ENCODE assay signal across 17 cellular contexts in the genomic region with DNA sequence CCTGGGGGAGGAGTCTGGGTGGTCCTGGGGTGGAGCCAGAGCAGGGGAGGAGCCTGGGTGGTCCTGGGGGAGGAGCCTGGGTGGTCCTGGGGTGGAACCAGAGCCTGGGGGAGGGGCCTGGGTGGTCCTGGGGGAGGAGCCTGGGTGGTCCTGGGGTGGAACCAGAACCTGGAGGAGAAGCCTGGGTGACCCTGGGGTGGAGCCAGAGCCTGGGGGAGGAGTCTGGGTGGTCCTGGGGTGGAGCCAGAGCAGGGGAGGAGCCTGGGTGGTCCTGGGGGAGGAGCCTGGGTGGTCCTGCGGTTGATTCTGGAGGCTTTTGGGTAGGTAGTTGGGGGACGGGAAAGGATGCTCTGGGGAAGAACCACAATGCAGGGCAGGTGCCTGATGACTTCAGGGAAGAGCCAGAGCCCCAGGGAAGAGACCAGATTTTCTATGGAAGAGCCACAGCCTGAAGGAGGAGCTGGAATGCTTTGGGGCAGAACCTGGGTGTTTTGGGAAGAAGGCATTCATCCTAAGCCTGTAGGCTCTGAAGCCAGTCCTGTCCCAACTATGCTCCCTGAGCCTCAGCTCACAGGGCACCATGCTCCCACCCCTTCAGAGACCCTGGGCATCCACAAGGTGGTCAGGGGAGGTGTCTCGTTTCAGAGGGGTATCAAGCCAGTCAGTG. TPM values are rescaled to one million over a fixed set of nuclear protein-coding genes. Genes with fewer than 3 reads are reported as not detected.
DNase-seq lines count a peak whose midpoint lies in the region; ATAC-seq, FAIRE-seq and TF ChIP-seq lines count a peak whose summit lies in the region.
"Had no signal": no experiment of that assay in that cellular context is flagged by ENCODE, and none has a peak within 500 bp of the region (broad histone marks: within the 10 kb centered on the region; RNA-seq: fewer than 3 reads in every experiment).

No MANE protein-coding gene starts in this region.

- POLR2A ChIA-PET in A549 (lab: Yijun Ruan, JAX), result interaction anchor here (0.8 to 1.0 kb wide), 2 partner anchors 10 to 15 kb away, joined by 3 to 6 read pairs; a partner anchor contains a TSS
- POLR2A ChIA-PET in HEK293T (lab: Yijun Ruan, JAX), result no interaction called here
- POLR2A ChIA-PET in OCI-LY7 (lab: Charles Lee), result no interaction called here

- peaks cover 14% of the 10 kb centered on the region for H3K36me3 Mint-ChIP-seq in chondrocyte (ENCODE audit: low read depth)
- H3K36me3 Mint-ChIP-seq: CD14-positive monocyte had no signal

- no peak for TF ChIP-seq CTCF in A549 (IDR thresholded peaks at IDR 0.05)
- TF ChIP-seq CTCF in chondrocyte (IDR thresholded peaks at IDR 0.05), result no peak
- TF ChIP-seq CTCF in OCI-LY7 (conservative IDR thresholded peaks at IDR 0.05; ENCODE audit: low read length), result no peak

- CTCF ChIA-PET in A549 (lab: Yijun Ruan, JAX), result interaction anchor here (0.8 to 18.6 kb wide), 12 partner anchors 11 to 452 kb away, joined by 3 to 245 read pairs (median 4); a partner anchor contains a TSS
- CTCF ChIA-PET in HEK293T (lab: Yijun Ruan, JAX), result interaction anchor here (0.5 to 0.6 kb wide), 2 partner anchors 15 to 45 kb away, joined by 3 to 5 read pairs; a partner anchor contains a TSS
- CTCF ChIA-PET in OCI-LY7 (lab: Charles Lee; ENCODE audit: unreplicated experiment), result no interaction called here

- intact Hi-C loops in OCI-LY7 (cut with micrococcal nuclease; ENCODE audit: unreplicated experiment), result no loop called here

- ATAC-seq in A549 (peak; percentile 41 to 50), GM18519 (IDR thresholded peaks at IDR 0.05; ENCODE audit: low FRiP score, unreplicated experiment) (no peak)
- ATAC-seq: SK-N-SH treated with all-trans-retinoic acid at 6 μM for 48 hours had no signal

- H3K4me2 ChIP-seq in A549 (no peak overlapping the region), OCI-LY7 (ENCODE audit: low read length) (no peak overlapping the region)

- WGBS in A549 (ENCODE audit: missing lambda C conversion rate), result 81% methylated on average over 3 of the region's 3 CpGs

- H3K4me1 Mint-ChIP-seq in chondrocyte (ENCODE audit: low read depth), result peaks cover 9% of the 10 kb centered on the region

- no peak for TF ChIP-seq EP300 in A549 (IDR thresholded peaks at IDR 0.05)

- H2AFZ ChIP-seq in OCI-LY7 (ENCODE audit: low read length), result no peak overlapping the region

- DNase-seq in A549 (ENCODE audit: low read depth in 1 of 2, low spot score in 1 of 2), result no peak
- no peak for DNase-seq in HEK293T (ENCODE audit: extremely low spot score)
- DNase-seq in chondrocyte (ENCODE audit: low spot score), result peak; percentile 30
- no peak for DNase-seq in OCI-LY7 (ENCODE audit: low spot score)
- no peak for DNase-seq in UCSD-AML1 (lab: John Stamatoyannopoulos, UW; ENCODE audit: unreplicated experiment)
- DNase-seq: COR-L47, DMS153, EL, HCEC 1CT, NCI-H1930, NCI-H2171, NCI-H446 treated with DMSO at 0.1 percent for 48 hours, Peyer's patch had no signal

- no peaks in the 10 kb centered on the region for H3K79me2 ChIP-seq in OCI-LY7 (ENCODE audit: insufficient read depth, low read depth, low read length)

- no peaks in the 10 kb centered on the region for H3K9me2 ChIP-seq in OCI-LY7 (ENCODE audit: insufficient read depth, low read length)

- H3K4me1 ChIP-seq in A549 (no peaks in the 10 kb centered on the region), OCI-LY7 (ENCODE audit: insufficient read depth, low read length, poor library complexity, severe bottlenecking) (no peaks in the 10 kb centered on the region)

- no peaks in the 10 kb centered on the region for H4K20me1 ChIP-seq in OCI-LY7 (ENCODE audit: insufficient read depth, low read length)

- no peak overlapping the region for H3K4me3 Mint-ChIP-seq in chondrocyte (ENCODE audit: unreplicated experiment)
- H3K4me3 Mint-ChIP-seq: CD14-positive monocyte had no signal

- H3K36me3 ChIP-seq in OCI-LY7 (ENCODE audit: insufficient read depth, low read length), result no peaks in the 10 kb centered on the region
- H3K36me3 ChIP-seq: Peyer's patch had no signal

- no peaks in the 10 kb centered on the region for H3K9me3 Mint-ChIP-seq in chondrocyte (ENCODE audit: low read depth)

- H3K9me3 ChIP-seq in A549 (no peaks in the 10 kb centered on the region), OCI-LY7 (ENCODE audit: low read length) (no peaks in the 10 kb centered on the region)

- no peak for TF ChIP-seq POLR2A in A549 (IDR thresholded peaks at IDR 0.05; ENCODE audit: low read length)

- H3K4me3 ChIP-seq in A549 (no peak overlapping the region), OCI-LY7 (ENCODE audit: low read depth, low read length, poor library complexity, severe bottlenecking) (no peak overlapping the region)
- H3K4me3 ChIP-seq: Peyer's patch had no signal

- FAIRE-seq in A549 (lab: Jason Lieb, UNC), result no peak
- FAIRE-seq: A204.1 had no signal

- H3K27me3 Mint-ChIP-seq in chondrocyte (ENCODE audit: low read depth), result no peaks in the 10 kb centered on the region

- no TSS peak for BruUV-seq in OCI-LY7 (replicated peaks; lab: Mats Ljungman, UMichigan)

- H3K27ac ChIP-seq in A549 (no peak overlapping the region), OCI-LY7 (ENCODE audit: low read depth, low read length, poor library complexity, severe bottlenecking) (no peak overlapping the region)
- H3K27ac ChIP-seq: Peyer's patch had no signal

- TF ChIP-seq RAD21 in A549 (conservative IDR thresholded peaks at IDR 0.05 in 1 of 2, IDR thresholded peaks at IDR 0.05 in 1 of 2), result no peak

- H3K27ac Mint-ChIP-seq in chondrocyte (ENCODE audit: unreplicated experiment), result no peak overlapping the region
- H3K27ac Mint-ChIP-seq: CD14-positive monocyte had no signal

TF ChIP-seq in A549, 52 proteins besides CTCF, POLR2A, EP300 and RAD21 (continues in another document):
- TF ChIP-seq JUN (IDR thresholded peaks at IDR 0.05) (no peak), ZNF302 (CRISPR knock-in tag; IDR thresholded peaks at IDR 0.05) (no peak), GATA3 (IDR thresholded peaks at IDR 0.05; ENCODE audit: borderline replicate concordance) (no peak), CBX2 (IDR thresholded peaks at IDR 0.05; ENCODE audit: borderline replicate concordance, low read depth) (no peak), ZFP36 (IDR thresholded peaks at IDR 0.05; ENCODE audit: borderline replicate concordance, partially characterized antibody) (no peak), NFE2L2 (conservative IDR thresholded peaks at IDR 0.05; ENCODE audit: low read length) (no peak)

TF ChIP-seq in HEK293T, 16 proteins besides CTCF, POLR2A, EP300 and RAD21:
- TF ChIP-seq SP1 (IDR thresholded peaks at IDR 0.05) (peak; percentile 61), HDGF (IDR thresholded peaks at IDR 0.05; ENCODE audit: borderline replicate concordance) (no peak)

RNA-seq across cellular contexts. Expression of a gene that starts 15.0 kb away (rescaled TPM):
- polyA plus RNA-seq in A549 (2011; rRNA removed) (92.8 and 104 TPM in 2 replicates), A549 (2017; fragmentation: RNase III; extraction: RNeasy Plus Mini Kit Qiagen cat#74134 plus additional on column Dnase treatment) (198 to 217 TPM (median 213 TPM) in 3 replicates)
- 418 and 524 TPM in 2 replicates for polyA plus RNA-seq in A549 (2012; cell fraction: cytosol; rRNA removed)
- 325 and 425 TPM in 2 replicates for polyA plus RNA-seq in A549 (2012; cell fraction: nucleus; rRNA removed)
- 49.4 and 50.5 TPM in 2 replicates for polyA minus RNA-seq in A549 (2011; rRNA and poly(A)+ RNA removed)
- total RNA-seq in chondrocyte (23.1 to 34.0 TPM (median 27.7 TPM) in 3 replicates), OCI-LY7 (2022) (55.5 and 63.5 TPM in 2 replicates)
- 74.6 TPM in 2 replicates for total RNA-seq in OCI-LY7 (2014; rRNA removed; shearing (Covaris generic))

RNA-seq across cellular contexts. Expression of a gene that starts 15.1 kb away (rescaled TPM):
- 46.1 and 46.7 TPM in 2 replicates for polyA plus RNA-seq in A549 (2011; rRNA removed)
- polyA plus RNA-seq in A549 (2012; cell fraction: cytosol; rRNA removed), result 81.2 and 106 TPM in 2 replicates
- polyA plus RNA-seq in A549 (2012; cell fraction: nucleus; rRNA removed), result 448 and 539 TPM in 2 replicates
- 81.8 to 98.0 TPM (median 93.4 TPM) in 3 replicates for polyA plus RNA-seq in A549 (2017; fragmentation: RNase III; extraction: RNeasy Plus Mini Kit Qiagen cat#74134 plus additional on column Dnase treatment)
- 54.8 and 68.1 TPM in 2 replicates for polyA minus RNA-seq in A549 (2011; rRNA and poly(A)+ RNA removed)
- total RNA-seq in chondrocyte, result 14.4 to 25.8 TPM (median 15.6 TPM) in 3 replicates
- 29.5 and 37.7 TPM in 2 replicates for total RNA-seq in OCI-LY7 (2014; rRNA removed; shearing (Covaris generic))
- 50.2 and 52.8 TPM in 2 replicates for total RNA-seq in OCI-LY7 (2022)

RNA-seq across cellular contexts. Expression of a gene that starts 29.8 kb away (rescaled TPM):
- 68.1 and 73.1 TPM in 2 replicates for polyA plus RNA-seq in A549 (2011; rRNA removed)
- polyA plus RNA-seq in A549 (2012; cell fraction: cytosol; rRNA removed), result 110 and 145 TPM in 2 replicates
- polyA plus RNA-seq in A549 (2012; cell fraction: nucleus; rRNA removed), result 217 and 308 TPM in 2 replicates
- 98.5 to 112 TPM (median 111 TPM) in 3 replicates for polyA plus RNA-seq in A549 (2017; fragmentation: RNase III; extraction: RNeasy Plus Mini Kit Qiagen cat#74134 plus additional on column Dnase treatment)
- 45.7 and 49.4 TPM in 2 replicates for polyA minus RNA-seq in A549 (2011; rRNA and poly(A)+ RNA removed)
- 40.2 to 44.9 TPM (median 40.6 TPM) in 3 replicates for total RNA-seq in chondrocyte
- not detected in 2 replicates for total RNA-seq in OCI-LY7 (2014; rRNA removed; shearing (Covaris generic))
- total RNA-seq in OCI-LY7 (2022), result not detected in 2 replicates
- polyA plus RNA-seq: CD14-positive monocyte had no signal

RNA-seq across cellular contexts. Expression of a gene that starts 33.7 kb away (rescaled TPM):
- polyA plus RNA-seq in A549 (2011; rRNA removed) (0.40 and 0.68 TPM in 2 replicates), A549 (2017; fragmentation: RNase III; extraction: RNeasy Plus Mini Kit Qiagen cat#74134 plus additional on column Dnase treatment) (1.1 to 1.9 TPM (median 1.5 TPM) in 3 replicates)
- 0.56 and 0.83 TPM in 2 replicates for polyA plus RNA-seq in A549 (2012; cell fraction: cytosol; rRNA removed)
- polyA plus RNA-seq in A549 (2012; cell fraction: nucleus; rRNA removed), result 8.0 and 8.1 TPM in 2 replicates
- not detected in 2 replicates for polyA minus RNA-seq in A549 (2011; rRNA and poly(A)+ RNA removed)
- total RNA-seq in chondrocyte (0.69 TPM in 1 of 3 replicates, not detected in the others), OCI-LY7 (2022) (3.3 and 4.3 TPM in 2 replicates)
- total RNA-seq in OCI-LY7 (2014; rRNA removed; shearing (Covaris generic)), result 1.5 and 7.0 TPM in 2 replicates
- polyA plus RNA-seq: CD14-positive monocyte had no signal

RNA-seq across cellular contexts. Expression of a gene that starts 45.9 kb away (rescaled TPM):
- polyA plus RNA-seq in A549 (2011; rRNA removed), result 25.6 and 35.0 TPM in 2 replicates
- polyA plus RNA-seq in A549 (2012; cell fraction: cytosol; rRNA removed), result 106 and 131 TPM in 2 replicates
- polyA plus RNA-seq in A549 (2012; cell fraction: nucleus; rRNA removed), result 96.5 and 113 TPM in 2 replicates
- polyA plus RNA-seq in A549 (2017; fragmentation: RNase III; extraction: RNeasy Plus Mini Kit Qiagen cat#74134 plus additional on column Dnase treatment), result 56.4 to 61.7 TPM (median 59.5 TPM) in 3 replicates
- 10.3 and 10.9 TPM in 2 replicates for polyA minus RNA-seq in A549 (2011; rRNA and poly(A)+ RNA removed)
- total RNA-seq in chondrocyte, result 15.3 to 17.3 TPM (median 15.8 TPM) in 3 replicates
- total RNA-seq in OCI-LY7 (2014; rRNA removed; shearing (Covaris generic)), result 16.0 and 20.4 TPM in 2 replicates
- total RNA-seq in OCI-LY7 (2022), result 22.0 and 25.3 TPM in 2 replicates

Comparison
In these comparisons a context has a peak if more than half of its experiments do, and no peak if none do; other contexts are left out.
1. RNA of a gene that starts 29.8 kb away (total RNA-seq): 40.2 to 44.9 TPM in chondrocyte; not detected in OCI-LY7; every median in the first group is over 10 times any median in the second.